ENCODE assay signal across 26 cellular contexts in the genomic region with DNA sequence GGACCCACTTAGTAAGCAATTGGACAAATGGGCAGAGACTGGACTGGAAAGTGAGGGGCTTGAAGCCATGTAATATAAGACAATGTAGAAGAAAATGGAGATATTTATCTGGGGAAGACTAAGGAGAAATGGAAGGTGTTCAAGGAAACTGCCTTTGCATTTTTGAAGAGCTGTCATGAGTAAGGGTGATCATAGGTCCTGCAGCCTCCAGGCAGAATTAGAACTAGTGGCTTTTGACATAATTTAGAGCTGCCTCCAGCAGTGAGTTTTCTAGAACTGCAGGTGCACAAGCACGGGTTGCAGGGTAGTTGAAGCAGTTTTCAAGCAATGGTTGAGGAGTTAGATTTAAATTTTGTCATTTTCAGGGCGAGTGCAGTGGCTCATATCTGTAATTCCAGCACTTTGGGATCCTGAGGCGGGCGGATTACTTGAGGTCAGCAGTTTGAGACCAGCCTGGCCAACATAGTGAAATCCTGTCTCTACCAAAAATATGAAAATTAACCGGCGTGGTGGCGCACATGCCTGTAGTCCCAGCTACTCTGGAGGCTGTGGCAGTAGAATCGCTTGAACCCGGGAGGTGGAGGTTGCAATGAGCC.
"Had no signal": no experiment of that assay in that cellular context is flagged by ENCODE, and none has a peak within 500 bp of the region (broad histone marks: within the 10 kb centered on the region; RNA-seq: fewer than 3 reads in every experiment).

No MANE protein-coding gene starts in this region.

- H3K27ac ChIP-seq: brain microvascular endothelial cell, cardiac muscle cell, SK-N-MC, WERI-Rb-1 had no signal

- H3K9me3 Mint-ChIP-seq: activated CD8-positive, alpha-beta T cell treated with anti-CD3 and anti-CD28 coated beads for 36 hours; activated naive CD4-positive, alpha-beta T cell treated with anti-CD3 and anti-CD28 coated beads, Interleukin-2, amount 10 ng/mL, durations not matched to agents 7 days and 5 days; activated naive CD8-positive, alpha-beta T cell treated with anti-CD3 and anti-CD28 coated beads for 36 hours; activated T-cell treated with anti-CD3 and anti-CD28 coated beads, Interleukin-2, amount 50 U/mL, for 72 hours; activated T-helper 2 cell treated with anti-CD3 and anti-CD28 coated beads, Interferon-gamma antibody, Interleukin-2, Interleukin-4, amounts not matched to agents 10 μg/mL and 5 μg/mL and 100 μg/mL, durations not matched to agents 14 hours and 24 hours and 36 hours; T-cell had no signal

- H3K36me3 ChIP-seq: brain microvascular endothelial cell, cardiac muscle cell, MG63, WERI-Rb-1 had no signal

- H3K27me3 Mint-ChIP-seq: activated CD4-positive, alpha-beta T cell treated with anti-CD3 and anti-CD28 coated beads for 36 hours; activated CD8-positive, alpha-beta T cell treated with anti-CD3 and anti-CD28 coated beads for 36 hours; activated naive CD8-positive, alpha-beta T cell treated with anti-CD3 and anti-CD28 coated beads for 36 hours; T-cell had no signal

- H3K27ac Mint-ChIP-seq: activated CD4-positive, alpha-beta T cell treated with anti-CD3 and anti-CD28 coated beads for 36 hours; activated CD8-positive, alpha-beta T cell treated with anti-CD3 and anti-CD28 coated beads for 36 hours; activated naive CD4-positive, alpha-beta T cell treated with anti-CD3 and anti-CD28 coated beads, Interleukin-2, amount 10 ng/mL, durations not matched to agents 7 days and 5 days; activated naive CD8-positive, alpha-beta T cell treated with anti-CD3 and anti-CD28 coated beads for 36 hours; activated T-cell treated with anti-CD3 and anti-CD28 coated beads, Interleukin-2, amount 50 U/mL, for 72 hours; activated T-helper 2 cell treated with anti-CD3 and anti-CD28 coated beads, Interferon-gamma antibody, Interleukin-2, Interleukin-4, amounts not matched to agents 10 μg/mL and 5 μg/mL and 100 μg/mL, durations not matched to agents 14 hours and 24 hours and 36 hours; T-cell had no signal

- H3K9me3 ChIP-seq: MG63 had no signal

- ATAC-seq: activated CD4-positive, alpha-beta T cell treated with anti-CD3 and anti-CD28 coated beads for 36 hours; activated CD8-positive, alpha-beta T cell treated with anti-CD3 and anti-CD28 coated beads for 36 hours; activated T-cell treated with anti-CD3 and anti-CD28 coated beads, Interleukin-2, amount 50 U/mL, for 72 hours; PC-3; Right ventricle myocardium inferior; T-cell had no signal

- H3K4me1 Mint-ChIP-seq: activated CD4-positive, alpha-beta T cell treated with anti-CD3 and anti-CD28 coated beads for 36 hours had no signal

- H3K27me3 ChIP-seq: brain microvascular endothelial cell, cardiac muscle cell, MG63 had no signal

- DNase-seq: activated CD4-positive, alpha-beta T cell treated with anti-CD3 and anti-CD28 coated beads for 36 hours; activated CD4-positive, alpha-beta T cell treated with anti-CD3 and anti-CD28 coated beads, Interleukin-2, amount 50 U/mL, for 1 hour; activated CD8-positive, alpha-beta memory T cell treated with anti-CD3 and anti-CD28 coated beads, Interleukin-2, amount 50 U/mL, for 4 hours; activated CD8-positive, alpha-beta T cell treated with anti-CD3 and anti-CD28 coated beads for 36 hours; activated gamma-delta T cell treated with Interleukin-2 at 50 U/mL for 16 hours; activated naive CD4-positive, alpha-beta T cell treated with anti-CD3 and anti-CD28 coated beads, Interleukin-2, amount 10 ng/mL, durations not matched to agents 7 days and 5 days; activated naive CD8-positive, alpha-beta T cell treated with anti-CD3 and anti-CD28 coated beads for 36 hours; activated T-cell treated with anti-CD3 and anti-CD28 coated beads, Interleukin-2, amount 50 U/mL, for 72 hours; brain microvascular endothelial cell; MG63; NCI-H1105 treated with DMSO at 0.1 percent for 48 hours; NCI-H146; NCI-H187 treated with DMSO at 0.1 percent for 48 hours; NCI-H2081 treated with DMSO at 0.1 percent for 48 hours; NCI-H446; NCI-H524; PC-3; RPMI8226; T-cell; T-helper 2 cell; T1000; WERI-Rb-1 had no signal

- H3K4me3 ChIP-seq: cardiac muscle cell, MG63, SK-N-MC had no signal

- H3K4me3 Mint-ChIP-seq: activated CD4-positive, alpha-beta T cell treated with anti-CD3 and anti-CD28 coated beads for 36 hours; activated CD8-positive, alpha-beta T cell treated with anti-CD3 and anti-CD28 coated beads for 36 hours; activated naive CD4-positive, alpha-beta T cell treated with anti-CD3 and anti-CD28 coated beads, Interleukin-2, amount 10 ng/mL, durations not matched to agents 7 days and 5 days; activated naive CD8-positive, alpha-beta T cell treated with anti-CD3 and anti-CD28 coated beads for 36 hours; activated T-cell treated with anti-CD3 and anti-CD28 coated beads, Interleukin-2, amount 50 U/mL, for 72 hours; T-cell had no signal
